Comparison of ENCODE assay signal across 8 cellular contexts in the genomic region with DNA sequence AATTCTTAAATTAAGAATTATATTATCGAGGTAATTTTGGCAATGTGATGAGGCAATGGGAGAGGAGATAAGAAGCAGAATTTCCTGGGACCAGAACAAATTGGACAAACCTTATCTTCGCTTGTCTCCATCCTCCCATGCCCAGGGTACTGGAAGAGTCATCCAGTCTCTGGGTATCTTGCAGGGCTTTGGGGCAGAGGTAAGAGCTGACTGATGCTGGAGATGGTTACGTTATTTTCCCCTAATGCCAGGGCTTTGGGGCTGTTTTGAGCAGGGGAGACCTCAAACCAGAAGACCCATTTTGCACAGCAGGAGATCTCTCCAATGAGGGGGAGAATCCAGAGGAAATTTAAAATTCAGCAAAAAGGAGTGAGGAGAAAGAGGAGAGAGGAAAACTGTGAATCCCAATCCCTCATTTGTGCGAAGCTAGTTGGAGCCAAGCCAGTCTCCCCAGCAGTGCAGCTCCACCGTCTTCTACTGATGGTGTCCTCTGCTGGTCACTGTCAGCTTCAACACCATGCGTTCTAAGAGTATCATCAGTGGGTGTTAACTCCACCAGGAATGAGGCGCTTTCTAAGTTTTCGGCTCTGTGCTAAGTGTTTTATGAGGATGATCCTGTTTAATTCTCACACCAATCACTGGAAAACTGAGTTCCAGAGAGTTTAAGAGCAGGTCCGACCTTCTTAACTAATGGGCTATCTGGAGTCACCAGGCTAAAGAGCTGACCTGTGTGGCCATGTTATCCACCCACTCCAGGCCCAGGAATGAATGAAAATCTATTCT.
DNase-seq lines count a peak whose midpoint lies in the region; ATAC-seq and TF ChIP-seq lines count a peak whose summit lies in the region.

No MANE protein-coding gene starts in this region.

- no peak overlapping the region for H3K4me3 ChIP-seq in lower leg skin (ENCODE audit: low read depth, poor library complexity, severe bottlenecking)

- in situ Hi-C loops in G401 (cut with HindIII; ENCODE audit: low sequenced_read_pairs), result no loop called here

- DNase-seq in G401 (ENCODE audit: low spot score) (peak; percentile 80), NCI-H2171 treated with DMSO at 0.1 percent for 48 hours (lab: John Stamatoyannopoulos, UW) (peak; percentile 63), dedifferentiated amniotic fluid mesenchymal stem cell (ENCODE audit: extremely low spot score) (peak; percentile 53), lower leg skin (ENCODE audit: low spot score in 2 of 2) (peak; percentile 76 to 93)
- DNase-seq in activated CD4-positive, alpha-beta T cell treated with anti-CD3 and anti-CD28 coated beads for 48 hours, result peak; percentile 64
- peak; percentile 9 for DNase-seq in stimulated activated CD8-positive, alpha-beta memory T cell treated with anti-CD3 and anti-CD28 coated beads, Interleukin-12 subunit alpha, Interleukin-12 subunit beta, amount 100 ng/mL, for 1 hour (ENCODE audit: low read depth)
- no peak for DNase-seq in effector CD8-positive, alpha-beta T cell (lab: John Stamatoyannopoulos, UW)

- ATAC-seq in HG02852 (IDR thresholded peaks at IDR 0.05; ENCODE audit: unreplicated experiment), result peak; percentile 75

- TF ChIP-seq POLR2A in lower leg skin (IDR thresholded peaks at IDR 0.05), result no peak

- peak in 1 of 3 donors; percentile 62 for TF ChIP-seq CTCF in lower leg skin (IDR thresholded peaks at IDR 0.05)

- WGBS in lower leg skin, 2 donors, result 40 to 44% methylated on average over 9 of the region's 9 CpGs

- intact Hi-C loops in lower leg skin (cut with DNase I; ENCODE audit: low total_unique reads), result no loop called here
